Comparison of ENCODE assay signal across 22 cellular contexts in genomic region chr9:135890896-135891631, GRCh38. TPM values are rescaled to one million over a fixed set of nuclear protein-coding genes. Genes with fewer than 3 reads are reported as not detected.
DNase-seq lines count a peak whose midpoint lies in the region; ATAC-seq and TF ChIP-seq lines count a peak whose summit lies in the region.
"Had no signal": no experiment of that assay in that cellular context is flagged by ENCODE, and none has a peak within 500 bp of the region (broad histone marks: within the 10 kb centered on the region; RNA-seq: fewer than 3 reads in every experiment).

No MANE protein-coding gene starts in this region.

- POLR2A ChIA-PET in Panc1 (lab: Charles Lee): no interaction called here

- no peak overlapping the region for H3K4me3 Mint-ChIP-seq in GM23338
- no peak overlapping the region for H3K4me3 Mint-ChIP-seq in neural crest cell
- H3K4me3 Mint-ChIP-seq in activated T-helper 17 cell treated with anti-CD3 and anti-CD28 coated beads, Interleukin-2, amount 50 U/mL, for 72 hours: no peak overlapping the region
- H3K4me3 Mint-ChIP-seq: activated T-helper 1 cell treated with anti-CD3 and anti-CD28 coated beads, Interleukin-12 subunit alpha, Interleukin-12 subunit beta, Interleukin-2, Interleukin-4 antibody, amounts not matched to agents 30 ng/mL and 10 ng/mL and 1 ng/mL, durations not matched to agents 14 hours and 24 hours and 36 hours; CD4-positive, alpha-beta T cell had no signal

- peak overlapping the region; percentile 38; the same call in 1 of the 2 replicates for H3K27ac Mint-ChIP-seq in GM23338
- peak overlapping the region; percentile 32 for H3K27ac Mint-ChIP-seq in neural crest cell (ENCODE audit: unreplicated experiment)
- no peak overlapping the region for H3K27ac Mint-ChIP-seq in activated T-helper 17 cell treated with anti-CD3 and anti-CD28 coated beads, Interleukin-2, amount 50 U/mL, for 72 hours
- H3K27ac Mint-ChIP-seq: activated naive CD4-positive, alpha-beta T cell treated with anti-CD3 and anti-CD28 coated beads, Interleukin-2, amount 50 U/mL, for 72 hours; activated T-helper 1 cell treated with anti-CD3 and anti-CD28 coated beads, Interleukin-12 subunit alpha, Interleukin-12 subunit beta, Interleukin-2, Interleukin-4 antibody, amounts not matched to agents 30 ng/mL and 10 ng/mL and 1 ng/mL, durations not matched to agents 14 hours and 24 hours and 36 hours; CD4-positive, alpha-beta T cell had no signal

- H3K4me3 ChIP-seq in GM23338 (no peak overlapping the region), Panc1 (ENCODE audit: low read depth in 2 of 2, low read length in 2 of 2) (no peak overlapping the region), esophagus (ENCODE audit: low read depth in 1 of 2, low read length in 2 of 2) (no peak overlapping the region)
- H3K4me3 ChIP-seq: ascending aorta, GM12878, lower lobe of right lung, thoracic aorta had no signal

- H3K27me3 ChIP-seq in GM23338 (ENCODE audit: insufficient read depth) (no peaks in the 10 kb centered on the region), Panc1 (ENCODE audit: control insufficient read depth, insufficient read depth, low read length) (no peaks in the 10 kb centered on the region), esophagus (ENCODE audit: control insufficient read depth in 1 of 2, insufficient read depth in 2 of 2, low read length in 2 of 2) (no peaks in the 10 kb centered on the region)
- H3K27me3 ChIP-seq: ascending aorta had no signal

- no peaks in the 10 kb centered on the region for H3K9me3 Mint-ChIP-seq in GM23338
- H3K9me3 Mint-ChIP-seq in neural crest cell: peaks cover 5% of the 10 kb centered on the region
- H3K9me3 Mint-ChIP-seq in activated T-helper 17 cell treated with anti-CD3 and anti-CD28 coated beads, Interleukin-2, amount 50 U/mL, for 72 hours: no peaks in the 10 kb centered on the region
- H3K9me3 Mint-ChIP-seq: activated T-helper 1 cell treated with anti-CD3 and anti-CD28 coated beads, Interleukin-12 subunit alpha, Interleukin-12 subunit beta, Interleukin-2, Interleukin-4 antibody, amounts not matched to agents 30 ng/mL and 10 ng/mL and 1 ng/mL, durations not matched to agents 14 hours and 24 hours and 36 hours; CD4-positive, alpha-beta T cell had no signal

- CTCF ChIA-PET in Panc1 (lab: Charles Lee): interaction anchor here (0.6 kb wide), 1 partner anchor 161 kb away, joined by 5 read pairs; no protein-coding TSS in a partner anchor

- H3K4me1 Mint-ChIP-seq in GM23338 (peaks cover 83% of the 10 kb centered on the region), neural crest cell (peaks cover 65% of the 10 kb centered on the region)
- H3K4me1 Mint-ChIP-seq in activated T-helper 17 cell treated with anti-CD3 and anti-CD28 coated beads, Interleukin-2, amount 50 U/mL, for 72 hours: peaks cover 67% of the 10 kb centered on the region

- H3K9me3 ChIP-seq in Panc1 (ENCODE audit: control insufficient read depth, insufficient read depth, low read depth, low read length): peaks cover 3% of the 10 kb centered on the region; the same call in 1 of the 2 replicates
- H3K9me3 ChIP-seq in esophagus (ENCODE audit: control insufficient read depth in 2 of 2, insufficient read depth in 1 of 2, low read depth in 1 of 2, low read length in 1 of 2): no peaks in the 10 kb centered on the region
- H3K9me3 ChIP-seq: lower lobe of right lung, thoracic aorta had no signal

- H3K36me3 ChIP-seq in GM23338 (ENCODE audit: insufficient read depth): no peaks in the 10 kb centered on the region
- no peaks in the 10 kb centered on the region for H3K36me3 ChIP-seq in Panc1 (ENCODE audit: control insufficient read depth, insufficient read depth, low read length)
- peaks cover 0 to 10% of the 10 kb centered on the region in 2 donors for H3K36me3 ChIP-seq in esophagus (ENCODE audit: control insufficient read depth in 2 of 2, insufficient read depth in 2 of 2, low read length in 1 of 2)
- H3K36me3 ChIP-seq: ascending aorta, lower lobe of right lung, thoracic aorta had no signal

- peaks cover 7% of the 10 kb centered on the region for H3F3A ChIP-seq in GM23338 (replicated peaks; ENCODE audit: low read depth)

- no TSS peak for BruUV-seq in Panc1 (replicated peaks; lab: Mats Ljungman, UMichigan)

- H4K20me1 ChIP-seq in GM23338 (replicated peaks; ENCODE audit: insufficient read depth): peaks cover 84% of the 10 kb centered on the region

- TF ChIP-seq CTCF in GM23338 (conservative IDR thresholded peaks at IDR 0.05; ENCODE audit: low read depth in 2 of 2) (no peak), Panc1 (IDR thresholded peaks at IDR 0.05) (no peak), neural crest cell (conservative IDR thresholded peaks at IDR 0.05) (no peak)

- no peak for DNase-seq in GM23338 (ENCODE audit: low spot score)
- no peak for DNase-seq in Panc1 (ENCODE audit: low read depth, low spot score)
- no peak for DNase-seq in neural crest cell (ENCODE audit: low read depth, low spot score)
- no peak for DNase-seq in HK-2 (ENCODE audit: unreplicated experiment)
- no peak for DNase-seq in OCI-M1 (lab: John Stamatoyannopoulos, UW)
- DNase-seq in kidney glomerular epithelial cell (lab: John Stamatoyannopoulos, UW): no peak
- DNase-seq: CD4-positive, alpha-beta T cell; DMS153; effector CD8-positive, alpha-beta T cell; lower lobe of right lung; NCI-H187 treated with DMSO at 0.1 percent for 48 hours; NCI-H446 had no signal

- in situ Hi-C loops in Panc1 (cut with HindIII; ENCODE audit: low pct_unique_long_range_greater_than_20kb, low sequenced_read_pairs): no loop called here

- H2AFZ ChIP-seq in GM23338: no peak overlapping the region

- no peaks in the 10 kb centered on the region for H3K9me2 ChIP-seq in GM23338 (ENCODE audit: insufficient read depth)

- no peak overlapping the region for H3K4me2 ChIP-seq in GM23338
- H3K4me2 ChIP-seq: KMS-11 had no signal

- H3K79me2 ChIP-seq in GM23338 (replicated peaks; ENCODE audit: insufficient read depth): peaks cover 100% of the 10 kb centered on the region

- peak overlapping the region; percentile 55; the same call in 1 of the 2 replicates for H3K27ac ChIP-seq in GM23338 (ENCODE audit: low read depth)
- H3K27ac ChIP-seq in Panc1 (ENCODE audit: low read length): no peak overlapping the region; the same call in 1 of the 2 replicates
- H3K27ac ChIP-seq in esophagus (ENCODE audit: low read depth in 2 of 2, low read length in 1 of 2): peak overlapping the region; percentile 54 to 72
- H3K27ac ChIP-seq: ascending aorta, KMS-11, lower lobe of right lung, thoracic aorta had no signal

- no peak for ATAC-seq in GM23338
- ATAC-seq in Panc1: peak; percentile 41
- no peak for ATAC-seq in activated T-helper 17 cell treated with anti-CD3 and anti-CD28 coated beads, Interleukin-2, amount 50 U/mL, for 72 hours (replicated peaks)
- ATAC-seq: activated CD4-positive, CD25-positive, alpha-beta regulatory T cell treated with anti-CD3 and anti-CD28 coated beads, Interleukin-2, amount 50 U/mL, for 24 hours; activated naive CD4-positive, alpha-beta T cell treated with anti-CD3 and anti-CD28 coated beads, Interleukin-2, amount 50 U/mL, for 72 hours; GM12878; lower lobe of right lung; SK-N-SH treated with all-trans-retinoic acid at 6 μM for 48 hours had no signal

- H3K27me3 Mint-ChIP-seq in GM23338 (ENCODE audit: insufficient read depth, low read depth, poor library complexity) (peaks cover 11% of the 10 kb centered on the region), neural crest cell (ENCODE audit: low read depth) (no peaks in the 10 kb centered on the region)
- no peaks in the 10 kb centered on the region for H3K27me3 Mint-ChIP-seq in activated T-helper 17 cell treated with anti-CD3 and anti-CD28 coated beads, Interleukin-2, amount 50 U/mL, for 72 hours
- H3K27me3 Mint-ChIP-seq: CD4-positive, alpha-beta T cell had no signal

- H3K4me1 ChIP-seq in GM23338 (ENCODE audit: insufficient read depth) (peaks cover 47% of the 10 kb centered on the region), Panc1 (ENCODE audit: control insufficient read depth, insufficient read depth, low read length) (peaks cover 15% of the 10 kb centered on the region), esophagus (ENCODE audit: control insufficient read depth in 2 of 2, insufficient read depth in 2 of 2, low read length in 1 of 2) (peaks cover 31 to 56% of the 10 kb centered on the region in 2 donors)

- H3K36me3 Mint-ChIP-seq in GM23338 (ENCODE audit: low read depth) (peaks cover 3% of the 10 kb centered on the region; the same call in 1 of the 3 replicates), neural crest cell (ENCODE audit: low read depth) (peaks cover 22% of the 10 kb centered on the region)
- H3K36me3 Mint-ChIP-seq in activated T-helper 17 cell treated with anti-CD3 and anti-CD28 coated beads, Interleukin-2, amount 50 U/mL, for 72 hours (ENCODE audit: low read depth): peaks cover 4% of the 10 kb centered on the region

- intact Hi-C loops in Panc1 (cut with micrococcal nuclease; ENCODE audit: unreplicated experiment): no loop called here

- WGBS in esophagus, 2 donors: 43 to 50% methylated on average over 9 of the region's 9 CpGs

TF ChIP-seq in GM23338, 12 proteins besides CTCF, POLR2A, EP300 and RAD21 (continues in another document):
- no peak for TF ChIP-seq ZNF331 (CRISPR knock-in tag; IDR thresholded peaks at IDR 0.05; ENCODE audit: low read depth)
- TF ChIP-seq EZH2 (IDR thresholded peaks at IDR 0.05; ENCODE audit: low read depth, unreplicated experiment): no peak
- no peak for TF ChIP-seq JUNB (IDR thresholded peaks at IDR 0.05; ENCODE audit: unreplicated experiment)
- TF ChIP-seq CREB1 (CRISPR knock-in tag; IDR thresholded peaks at IDR 0.05; ENCODE audit: low read depth): no peak

RNA-seq across cellular contexts. Expression of gene CAMSAP1, which starts 16.3 kb away (rescaled TPM):
- total RNA-seq in GM23338 (2014; rRNA removed; shearing (Covaris generic)): 57.6 and 75.4 TPM in 2 replicates
- polyA plus RNA-seq in GM23338 (2016; fragmentation: Nextera tagmentation; extraction: Ambion mirVana) (6.9 and 8.2 TPM in 2 replicates), esophagus (10 to 100 TPM; 14.0 to 18.4 TPM)
- total RNA-seq in Panc1 (2021; ENCODE audit: unreplicated experiment) (24.8 TPM), neural crest cell (79.3 and 80.8 TPM in 2 replicates)
- 21.4 TPM for polyA plus RNA-seq in Panc1 (2012; ENCODE audit: insufficient read length)
- 10 to 100 TPM; 37.8 to 46.2 TPM for total RNA-seq in activated T-helper 17 cell treated with anti-CD3 and anti-CD28 coated beads, Interleukin-2, amount 50 U/mL, for 72 hours
